Comparison of ENCODE assay signal across 9 cellular contexts in genomic region chr7:159031135-159031701, GRCh38.
DNase-seq lines count a peak whose midpoint lies in the region; ATAC-seq, FAIRE-seq and TF ChIP-seq lines count a peak whose summit lies in the region.
"Had no signal": no experiment of that assay in that cellular context is flagged by ENCODE, and none has a peak within 500 bp of the region (broad histone marks: within the 10 kb centered on the region; RNA-seq: fewer than 3 reads in every experiment).

No MANE protein-coding gene starts in this region.

- H3K27me3 Mint-ChIP-seq in activated CD4-positive, alpha-beta memory T cell treated with anti-CD3 and anti-CD28 coated beads for 36 hours = peaks cover 38% of the 10 kb centered on the region

- no peak overlapping the region for H3K27ac Mint-ChIP-seq in activated CD4-positive, alpha-beta memory T cell treated with anti-CD3 and anti-CD28 coated beads for 36 hours

- H3K27me3 ChIP-seq in ACC112 (ENCODE audit: insufficient read depth, low read length) (peaks cover 14% of the 10 kb centered on the region; the same call in 1 of the 2 replicates), heart left ventricle (peaks cover 0 to 8% (median 0%) of the 10 kb centered on the region in 9 donors), neuron (ENCODE audit: insufficient read depth, low read length) (peaks cover 16% of the 10 kb centered on the region)

- ATAC-seq in heart left ventricle (peak; percentile 43 to 69 (median 68)), HG02852 (IDR thresholded peaks at IDR 0.05; ENCODE audit: unreplicated experiment) (no peak), GM18498 (IDR thresholded peaks at IDR 0.05; ENCODE audit: unreplicated experiment) (no peak)

- H3K36me3 Mint-ChIP-seq in activated CD4-positive, alpha-beta memory T cell treated with anti-CD3 and anti-CD28 coated beads for 36 hours = no peaks in the 10 kb centered on the region

- H3K4me3 ChIP-seq in ACC112 (ENCODE audit: low read depth, low read length) (peak overlapping the region; percentile 68), heart left ventricle (peak overlapping the region; percentile 31 to 68 (median 54)), neuron (ENCODE audit: low read length) (no peak overlapping the region)

- H2AFZ ChIP-seq in ACC112 (ENCODE audit: low read length, unreplicated experiment) = no peak overlapping the region
- H2AFZ ChIP-seq in neuron (ENCODE audit: low read depth, low read length) = peak overlapping the region; percentile 34

- H3K36me3 ChIP-seq in ACC112 (ENCODE audit: insufficient read depth, low read length) (no peaks in the 10 kb centered on the region), heart left ventricle (peaks cover 0 to 22% (median 7%) of the 10 kb centered on the region in 9 donors), neuron (ENCODE audit: insufficient read depth, low read length) (no peaks in the 10 kb centered on the region)

- no peaks in the 10 kb centered on the region for H3K4me1 ChIP-seq in ACC112 (ENCODE audit: control insufficient read depth, insufficient read depth, low read length, unreplicated experiment)
- H3K4me1 ChIP-seq in heart left ventricle = peaks cover 0 to 28% (median 10%) of the 10 kb centered on the region in 12 donors
- peaks cover 15% of the 10 kb centered on the region for H3K4me1 ChIP-seq in neuron (ENCODE audit: insufficient read depth, low read length)

- H3K9me3 ChIP-seq in heart left ventricle (no peaks in the 10 kb centered on the region), neuron (ENCODE audit: low read length) (no peaks in the 10 kb centered on the region)

- no peak for FAIRE-seq in RCC 7860 (lab: Jason Lieb, UNC)

- CTCF ChIA-PET in activated CD4-positive, alpha-beta memory T cell treated with anti-CD3 and anti-CD28 coated beads for 36 hours (lab: Charles Lee) = no interaction called here

- peak; percentile 7 for DNase-seq in activated CD4-positive, alpha-beta memory T cell treated with anti-CD3 and anti-CD28 coated beads for 36 hours
- DNase-seq in heart left ventricle = peak; percentile 75 to 87 (median 81)
- no peak for DNase-seq in RCC 7860 (ENCODE audit: low spot score)
- DNase-seq in NCI-H2171 treated with DMSO at 0.1 percent for 48 hours (lab: John Stamatoyannopoulos, UW) = no peak

- no peak for TF ChIP-seq POLR2A in heart left ventricle (IDR thresholded peaks at IDR 0.05)

- H3K9me3 Mint-ChIP-seq in activated CD4-positive, alpha-beta memory T cell treated with anti-CD3 and anti-CD28 coated beads for 36 hours = no peaks in the 10 kb centered on the region

- H3K4me3 Mint-ChIP-seq in activated CD4-positive, alpha-beta memory T cell treated with anti-CD3 and anti-CD28 coated beads for 36 hours = no peak overlapping the region

- TF ChIP-seq CTCF in heart left ventricle (IDR thresholded peaks at IDR 0.05) = no peak

- intact Hi-C loops in activated CD4-positive, alpha-beta memory T cell treated with anti-CD3 and anti-CD28 coated beads for 36 hours (cut with micrococcal nuclease) = no loop called here
- intact Hi-C loops in heart left ventricle (cut with DNase I) = loop anchor here in 4 of 10 donors (5.0 to 10.0 kb wide), 3 partner anchors 36 to 116 kb away; partner anchors contain the start of gene VIPR2 (in 2 of the 4)

- H3K4me1 Mint-ChIP-seq in activated CD4-positive, alpha-beta memory T cell treated with anti-CD3 and anti-CD28 coated beads for 36 hours (ENCODE audit: low read depth) = peaks cover 10% of the 10 kb centered on the region

- no peaks in the 10 kb centered on the region for H3K79me2 ChIP-seq in ACC112 (ENCODE audit: control insufficient read depth, insufficient read depth, low read length, unreplicated experiment)

- WGBS in heart left ventricle, 4 donors = 25 to 55% (median 32%) methylated on average over 28 to 31 of the region's 31 CpGs

- H3K27ac ChIP-seq in ACC112 (ENCODE audit: low read depth, low read length) (no peak overlapping the region), heart left ventricle (peak overlapping the region; percentile 13 to 86 (median 71))
- H3K27ac ChIP-seq: C4-2B had no signal

- POLR2A ChIA-PET in activated CD4-positive, alpha-beta memory T cell treated with anti-CD3 and anti-CD28 coated beads for 36 hours (lab: Charles Lee) = no interaction called here

Comparison
In these comparisons a context has a peak if more than half of its experiments do, and no peak if none do; other contexts are left out.
1. DNase-seq: peak in activated CD4-positive, alpha-beta memory T cell treated with anti-CD3 and anti-CD28 coated beads for 36 hours (single experiment) and heart left ventricle (5 of 5); none in RCC 7860 (single experiment) and NCI-H2171 treated with DMSO at 0.1 percent for 48 hours (single experiment).
2. ATAC-seq: peak in heart left ventricle (4 of 4); none in HG02852 (single experiment) and GM18498 (single experiment).